Comparison of ENCODE assay signal across 14 cellular contexts in the genomic region with DNA sequence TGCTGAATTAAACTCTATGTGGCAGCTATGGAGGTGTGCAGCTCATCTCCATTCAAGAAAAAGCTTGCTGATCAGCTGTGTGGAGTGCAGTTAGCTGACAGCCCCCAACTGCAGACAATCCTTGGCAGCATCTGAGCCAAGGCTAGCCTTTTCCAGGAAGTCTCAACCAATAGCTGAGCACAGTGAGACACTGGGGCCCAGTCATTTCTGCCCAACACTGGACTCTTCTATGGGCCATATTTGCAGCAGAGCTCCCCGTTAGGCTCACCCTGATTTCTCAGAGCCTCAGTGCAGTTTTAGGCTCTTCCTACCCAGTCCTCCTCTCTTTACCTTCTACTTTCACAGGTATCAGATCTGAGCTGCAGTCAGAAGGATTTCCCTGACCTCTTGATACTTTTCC. TPM values are rescaled to one million over a fixed set of nuclear protein-coding genes. Genes with fewer than 3 reads are reported as not detected.
DNase-seq lines count a peak whose midpoint lies in the region; ATAC-seq and TF ChIP-seq lines count a peak whose summit lies in the region.
"Had no signal": no experiment of that assay in that cellular context is flagged by ENCODE, and none has a peak within 500 bp of the region (broad histone marks: within the 10 kb centered on the region; RNA-seq: fewer than 3 reads in every experiment).

No MANE protein-coding gene starts in this region.

- peak overlapping the region in 2 of 10 donors; percentile 52 to 70 for H3K4me3 Mint-ChIP-seq in naive thymus-derived CD8-positive, alpha-beta T cell
- H3K4me3 Mint-ChIP-seq: CD4-positive, alpha-beta memory T cell; GM23338 had no signal

- no peak for DNase-seq in heart right ventricle
- DNase-seq in Right ventricle myocardium inferior (ENCODE audit: missing footprints), result no peak
- DNase-seq in DND-41, result peak; percentile 11
- DNase-seq in SK-N-MC (ENCODE audit: low read depth, low spot score), result no peak
- DNase-seq in naive thymus-derived CD8-positive, alpha-beta T cell, result no peak
- no peak for DNase-seq in sciatic nerve (ENCODE audit: low spot score)
- DNase-seq: 8988T; C1 segment of cervical spinal cord; CD4-positive, alpha-beta memory T cell; DMS79 treated with DMSO at 0.1 percent for 48 hours; H7 had no signal

- no peaks in the 10 kb centered on the region for H3K9me3 Mint-ChIP-seq in naive thymus-derived CD8-positive, alpha-beta T cell
- H3K9me3 Mint-ChIP-seq: GM23338 had no signal

- TF ChIP-seq CTCF in heart right ventricle (IDR thresholded peaks at IDR 0.05) (no peak), DND-41 (IDR thresholded peaks at IDR 0.05; ENCODE audit: borderline replicate concordance, extremely low read depth, low read length, poor library complexity, severe bottlenecking) (no peak)

- peaks cover 1 to 17% (median 13%) of the 10 kb centered on the region in 4 donors for H3K4me1 Mint-ChIP-seq in naive thymus-derived CD8-positive, alpha-beta T cell

- H3K9ac ChIP-seq in DND-41 (ENCODE audit: low read depth, low read length), result peak overlapping the region; percentile 33
- no peak overlapping the region for H3K9ac ChIP-seq in SK-N-MC (ENCODE audit: insufficient read length)

- no peaks in the 10 kb centered on the region for H3K27me3 Mint-ChIP-seq in naive thymus-derived CD8-positive, alpha-beta T cell
- H3K27me3 Mint-ChIP-seq: CD4-positive, alpha-beta memory T cell had no signal

- H2AFZ ChIP-seq in DND-41 (ENCODE audit: low read depth, low read length), result peak overlapping the region; percentile 51
- H2AFZ ChIP-seq: GM23338 had no signal

- H4K20me1 ChIP-seq in DND-41 (ENCODE audit: insufficient read depth, low read length), result no peaks in the 10 kb centered on the region

- H3K4me3 ChIP-seq in heart right ventricle, result no peak overlapping the region
- H3K4me3 ChIP-seq in DND-41 (ENCODE audit: low read depth in 1 of 2, low read length in 2 of 2), result peak overlapping the region in 1 of 2 experiments; percentile 14; a peak in 1 of 4 replicates
- no peak overlapping the region for H3K4me3 ChIP-seq in SK-N-MC
- H3K4me3 ChIP-seq: GM23338 had no signal

- no peaks in the 10 kb centered on the region for H3K79me2 ChIP-seq in DND-41 (ENCODE audit: insufficient read depth, low read length)

- ATAC-seq in heart right ventricle, result peak in 2 of 8 donors; percentile 27 to 30
- no peak for ATAC-seq in Right ventricle myocardium inferior
- ATAC-seq in DND-41 (ENCODE audit: insufficient read depth, low read depth), result peak; percentile 65; the same call in 2 of the 3 replicates
- no peak for ATAC-seq in naive thymus-derived CD8-positive, alpha-beta T cell
- ATAC-seq in GM21576 (IDR thresholded peaks at IDR 0.05; ENCODE audit: unreplicated experiment), result no peak
- no peak for ATAC-seq in sciatic nerve
- no peak for ATAC-seq in HG03521 (IDR thresholded peaks at IDR 0.05; ENCODE audit: unreplicated experiment)
- ATAC-seq: GM23338 had no signal

- H3K27ac ChIP-seq in heart right ventricle, result peak overlapping the region in 6 of 10 donors; percentile 5 to 62 (median 38)
- peak overlapping the region; percentile 81 for H3K27ac ChIP-seq in DND-41 (ENCODE audit: low read length)
- H3K27ac ChIP-seq in SK-N-MC, result peak overlapping the region; percentile 42; the same call in 1 of the 2 replicates

- H3K4me1 ChIP-seq in heart right ventricle (no peaks in the 10 kb centered on the region), DND-41 (ENCODE audit: insufficient read depth, low read length) (peaks cover 23% of the 10 kb centered on the region)

- no peaks in the 10 kb centered on the region for H3K36me3 Mint-ChIP-seq in naive thymus-derived CD8-positive, alpha-beta T cell
- H3K36me3 Mint-ChIP-seq: CD4-positive, alpha-beta memory T cell had no signal

- POLR2A ChIA-PET in naive thymus-derived CD8-positive, alpha-beta T cell (lab: Charles Lee), result no interaction called here

- intact Hi-C loops in heart right ventricle (cut with DNase I), result loop anchor here in 1 of 10 donors (10.0 kb wide), 1 partner anchor 302 kb away; no protein-coding TSS in a partner anchor
- intact Hi-C loops in Right ventricle myocardium inferior (cut with DNase I), result no loop called here
- intact Hi-C loops in sciatic nerve (cut with DNase I), result no loop called here

- 55 to 76% methylated on average over 1 of the region's 1 CpG for WGBS in heart right ventricle, 2 donors

- H3K36me3 ChIP-seq in heart right ventricle, result no peaks in the 10 kb centered on the region
- H3K36me3 ChIP-seq in DND-41 (ENCODE audit: insufficient read depth, low read length), result no peaks in the 10 kb centered on the region
- H3K36me3 ChIP-seq in SK-N-MC (ENCODE audit: insufficient read depth, low read length), result no peaks in the 10 kb centered on the region

- H3K4me2 ChIP-seq in DND-41 (ENCODE audit: insufficient read depth, low read length), result peak overlapping the region; percentile 29
- H3K4me2 ChIP-seq: GM23338 had no signal

- no peaks in the 10 kb centered on the region for H3K27me3 ChIP-seq in heart right ventricle
- no peaks in the 10 kb centered on the region for H3K27me3 ChIP-seq in DND-41 (ENCODE audit: insufficient read depth, low read length, poor library complexity)

- peak overlapping the region in 7 of 10 donors; percentile 18 to 82 (median 72) for H3K27ac Mint-ChIP-seq in naive thymus-derived CD8-positive, alpha-beta T cell
- H3K27ac Mint-ChIP-seq: CD4-positive, alpha-beta memory T cell; GM23338 had no signal

- H3K9me3 ChIP-seq in heart right ventricle (no peaks in the 10 kb centered on the region), DND-41 (ENCODE audit: insufficient read depth, low read length, severe bottlenecking) (no peaks in the 10 kb centered on the region), SK-N-MC (ENCODE audit: low read depth, low read length) (no peaks in the 10 kb centered on the region)

RNA-seq across cellular contexts. Expression of a gene that starts 12.9 kb away (rescaled TPM):
- total RNA-seq in heart right ventricle, result not detected
- not detected for polyA plus RNA-seq in heart right ventricle
- not detected for total RNA-seq in Right ventricle myocardium inferior
- not detected for total RNA-seq in naive thymus-derived CD8-positive, alpha-beta T cell
- not detected for polyA plus RNA-seq in naive thymus-derived CD8-positive, alpha-beta T cell
- not detected for total RNA-seq in sciatic nerve
- total RNA-seq: CD4-positive, alpha-beta memory T cell; GM23338; H7 had no signal
- polyA plus RNA-seq: CD4-positive, alpha-beta memory T cell had no signal
